ENCODE assay signal across 2 cellular contexts in the genomic region with DNA sequence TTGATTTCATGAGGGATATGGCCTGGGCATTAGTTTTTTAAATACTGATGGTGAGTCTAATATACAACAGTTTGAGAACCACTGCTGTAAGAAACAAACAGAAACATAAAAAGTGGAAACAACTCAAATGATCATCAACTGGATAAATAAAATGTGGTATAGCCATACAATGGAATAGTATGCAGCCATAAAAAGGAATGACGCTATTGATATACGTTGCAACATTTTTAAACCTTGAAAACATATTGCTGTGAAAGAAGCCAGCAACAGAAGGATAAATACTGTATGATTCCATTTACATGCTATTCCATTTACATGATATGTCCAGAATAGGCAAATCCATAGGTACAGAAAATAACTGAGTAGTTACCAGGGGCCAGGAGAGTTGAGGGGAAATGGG.
TF ChIP-seq lines count a peak whose summit lies in the region.

No MANE protein-coding gene starts in this region.

TF ChIP-seq in GM12891, 5 proteins besides CTCF, POLR2A, EP300 and RAD21:
- TF ChIP-seq SPI1 (IDR thresholded peaks at IDR 0.05; ENCODE audit: low read depth, low read length) (no peak), TAF1 (IDR thresholded peaks at IDR 0.05; ENCODE audit: low read depth, low read length) (no peak)
TF ChIP-seq in GM12891: peak in this region for 0.

TF ChIP-seq in H1, 55 proteins besides CTCF, POLR2A, EP300 and RAD21:
- TF ChIP-seq SUZ12 (IDR thresholded peaks at IDR 0.05; ENCODE audit: low read length) (no peak), KDM1A (IDR thresholded peaks at IDR 0.05; ENCODE audit: borderline replicate concordance, low read length) (peak; percentile 82)
